9 cellular contexts compared by ENCODE assay signal in the genomic region with DNA sequence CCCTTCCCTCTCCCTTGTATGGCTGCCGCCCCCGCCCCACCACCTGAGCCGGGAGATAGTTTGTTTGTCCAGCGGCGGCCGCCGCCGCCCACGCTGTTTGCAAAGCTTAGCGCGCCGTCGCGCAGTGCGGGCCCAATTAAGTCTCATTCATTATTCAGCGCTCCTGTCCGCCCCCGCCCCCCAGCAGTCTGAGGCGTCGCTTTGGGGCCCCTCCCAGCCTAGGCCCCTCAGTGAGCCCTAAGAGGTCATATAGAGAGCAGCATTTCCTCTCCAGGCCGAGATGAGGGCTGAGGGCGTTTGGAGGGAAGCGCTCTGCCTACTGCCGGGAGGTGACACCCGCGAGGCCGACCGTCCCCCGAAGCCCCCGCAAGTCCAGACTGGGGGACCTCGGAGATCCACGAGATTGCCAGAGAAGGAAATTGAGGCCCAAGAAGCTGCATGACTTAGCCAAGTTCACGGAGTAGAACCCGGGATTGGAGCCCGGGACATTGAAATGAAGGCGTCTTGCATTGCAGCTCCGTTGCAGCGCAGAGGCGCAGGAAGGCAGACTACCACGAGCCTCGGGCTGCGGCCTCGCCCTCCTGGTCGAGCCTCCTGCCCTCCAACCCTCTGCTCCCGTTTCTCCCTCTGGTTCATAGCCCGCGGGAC. TPM values are rescaled to one million over a fixed set of nuclear protein-coding genes. Genes with fewer than 3 reads are reported as not detected.
A peak's percentile ranks its signal among the peaks of the same experiment; 100 is the strongest.
DNase-seq lines count a peak whose midpoint lies in the region; ATAC-seq, FAIRE-seq and TF ChIP-seq lines count a peak whose summit lies in the region.
"Had no signal": no experiment of that assay in that cellular context is flagged by ENCODE, and none has a peak within 500 bp of the region (broad histone marks: within the 10 kb centered on the region; RNA-seq: fewer than 3 reads in every experiment).

Gene DNAJC22, plus strand, starts transcription at position 230 of the 648 bp plus-strand sequence. CDS start 1,985 bp downstream, outside the sequence.

- H3K4me1 Mint-ChIP-seq in T-cell, result peaks cover 32 to 51% (median 45%) of the 10 kb centered on the region in 3 donors

- peak; percentile 29 to 52 (median 36) for ATAC-seq in T-cell (replicated peaks in 1 of 4)
- no peak for ATAC-seq in GM19452 (IDR thresholded peaks at IDR 0.05; ENCODE audit: unreplicated experiment)
- no peak for ATAC-seq in GM18873 (IDR thresholded peaks at IDR 0.05; ENCODE audit: low FRiP score, unreplicated experiment)

- TF ChIP-seq CTCF in AG09309 (IDR thresholded peaks at IDR 0.05; ENCODE audit: control insufficient read depth, insufficient read depth, low read depth, low read length, missing control alignments) (no peak), neutrophil (IDR thresholded peaks at IDR 0.05) (no peak)

- H3K27me3 Mint-ChIP-seq in T-cell, result peaks cover 36 to 75% of the 10 kb centered on the region in 2 donors

- H3K4me3 ChIP-seq in AG09309 (ENCODE audit: control insufficient read depth, low read depth, low read length), result peak within 1 kb of the TSS; percentile 43
- H3K4me3 ChIP-seq in neutrophil (ENCODE audit: low read depth in 1 of 2, low read length in 1 of 2), result peak within 1 kb of the TSS; percentile 6 to 33

- FAIRE-seq in GM12892 (lab: Jason Lieb, UNC), result peak; percentile 79

- no peaks in the 10 kb centered on the region for H3K9me3 Mint-ChIP-seq in T-cell

- H3K27ac Mint-ChIP-seq in T-cell, result peak within 1 kb of the TSS in 1 of 2 donors; percentile 43

- CTCF ChIA-PET in T-cell (lab: Charles Lee), result interaction anchor here (0.5 to 3.2 kb wide), 12 partner anchors 11 to 354 kb away, joined by 3 to 22 read pairs (median 5); partner anchors contain the start of genes PRPH (in 1 of the 2) and SPATS2 (in 1 of the 2)

- peaks cover 100% of the 10 kb centered on the region for H3K27me3 ChIP-seq in neutrophil

- no peaks in the 10 kb centered on the region for H3K9me3 ChIP-seq in neutrophil

- H3K36me3 ChIP-seq in neutrophil, result no peaks in the 10 kb centered on the region

- H3K4me3 Mint-ChIP-seq in T-cell, result peak within 1 kb of the TSS; percentile 73 to 80 (median 80)

- H3K4me1 ChIP-seq in neutrophil (ENCODE audit: control insufficient read depth in 1 of 2, insufficient read depth in 1 of 2, low read depth in 1 of 2, low read length in 1 of 2), result peaks cover 37 to 48% of the 10 kb centered on the region in 2 experiments

- no peak for TF ChIP-seq POLR2A in GM12892 (IDR thresholded peaks at IDR 0.05; ENCODE audit: low read depth, low read length)
- no peak for TF ChIP-seq POLR2A in erythroblast (IDR thresholded peaks at IDR 0.05; ENCODE audit: low read length)

- POLR2A ChIA-PET in T-cell (lab: Charles Lee), result interaction anchor here in 1 of 2 donors (0.5 kb wide), 1 partner anchor 31 kb away, joined by 4 read pairs; no protein-coding TSS in a partner anchor

- no peak for DNase-seq in AG09309 (ENCODE audit: low read depth)
- no peak for DNase-seq in GM12892 (ENCODE audit: insufficient read length)
- peak in 2 of 34 experiments; percentile 32 to 44 for DNase-seq in T-cell
- DNase-seq in erythroblast (lab: John Stamatoyannopoulos, UW), result peak; percentile 33 to 41
- no peak for DNase-seq in NCI-H226

- no peaks in the 10 kb centered on the region for H3K36me3 Mint-ChIP-seq in T-cell

- no peak within 1 kb of the TSS for H3K27ac ChIP-seq in neutrophil

RNA-seq across cellular contexts. Expression of gene DNAJC22, which starts in this region (rescaled TPM):
- polyA plus RNA-seq in GM12892 (2012; ENCODE audit: missing spikeins), result 0.28 TPM
- total RNA-seq in T-cell, result under 1 TPM in 1 of 5 donors, not detected in 4; 0.07 TPM
- total RNA-seq: mononuclear cell had no signal

Comparison
In these comparisons a context has a peak if more than half of its experiments do, and no peak if none do; other contexts are left out.
1. Peak in ATAC-seq in T-cell; RNA of the gene not detected or under 1 TPM.
2. DNase-seq: peak in erythroblast (2 of 2); none in AG09309 (single experiment), GM12892 (single experiment) and NCI-H226 (single experiment).